In the genomic region with DNA sequence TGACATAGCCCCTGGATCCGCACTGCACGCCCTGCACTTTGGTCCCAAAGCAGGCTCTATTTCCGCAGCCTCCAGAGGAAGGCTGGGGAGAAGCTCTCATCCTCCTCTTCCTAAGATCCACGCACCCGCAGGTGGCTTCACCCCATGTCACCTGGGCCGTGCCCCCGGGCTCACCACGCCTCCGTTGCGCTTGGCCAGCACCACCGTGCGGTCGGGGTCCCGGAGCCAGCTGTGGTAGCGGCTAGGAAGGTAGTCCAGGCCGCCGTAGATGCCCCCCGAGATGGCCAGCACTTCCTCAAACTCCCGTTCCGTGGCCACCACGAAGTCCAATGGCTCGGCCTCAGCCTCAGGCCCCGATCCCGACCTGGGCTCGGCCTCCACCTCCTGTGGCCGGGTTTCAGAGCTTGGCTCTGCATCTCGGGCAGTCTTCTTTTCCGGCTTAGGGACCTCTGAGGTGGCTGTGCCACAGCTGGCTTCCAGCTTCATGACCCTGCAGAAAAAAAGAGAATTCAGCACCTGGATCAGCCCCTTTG, we compare ENCODE assay signal across 1 cellular context.
A peak's percentile ranks its signal among the peaks of the same experiment; 100 is the strongest.
TF ChIP-seq lines count a peak whose summit lies in the region.

No MANE protein-coding gene starts in this region.

TF ChIP-seq in endothelial cell of umbilical vein, 7 proteins besides CTCF, POLR2A, EP300 and RAD21:
- TF ChIP-seq GATA2 (IDR thresholded peaks at IDR 0.05; ENCODE audit: insufficient read depth, insufficient read length, low read depth, low read length) (no peak), POLR2AphosphoS5 (IDR thresholded peaks at IDR 0.05; ENCODE audit: insufficient read depth, low read depth, low read length) (no peak), JUN (IDR thresholded peaks at IDR 0.05; ENCODE audit: borderline replicate concordance, insufficient read depth, insufficient read length, low read depth) (no peak), EZH2 (IDR thresholded peaks at IDR 0.05; ENCODE audit: borderline replicate concordance, low read depth, low read length, severe bottlenecking) (peak; percentile 61)
- TF ChIP-seq, protein P1, sequence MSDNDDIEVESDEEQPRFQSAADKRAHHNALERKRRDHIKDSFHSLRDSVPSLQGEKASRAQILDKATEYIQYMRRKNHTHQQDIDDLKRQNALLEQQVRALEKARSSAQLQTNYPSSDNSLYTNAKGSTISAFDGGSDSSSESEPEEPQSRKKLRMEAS (IDR thresholded peaks at IDR 0.05; ENCODE audit: insufficient read depth, insufficient read length): no peak
